In genomic region chr3:186259612-186260383, GRCh38 we compare ENCODE assay signal across 8 cellular contexts.
DNase-seq lines count a peak whose midpoint lies in the region; ATAC-seq and TF ChIP-seq lines count a peak whose summit lies in the region.

No MANE protein-coding gene starts in this region.

- TF ChIP-seq CTCF in Calu3 (IDR thresholded peaks at IDR 0.05; ENCODE audit: unreplicated experiment): peak; percentile 95

- H3K4me1 Mint-ChIP-seq in Calu3 (ENCODE audit: low read depth, unreplicated experiment): peaks cover 27% of the 10 kb centered on the region
- peaks cover 30% of the 10 kb centered on the region for H3K4me1 Mint-ChIP-seq in activated naive CD4-positive, alpha-beta T cell treated with anti-CD3 and anti-CD28 coated beads for 36 hours (ENCODE audit: low read depth)

- CTCF ChIA-PET in Calu3 (lab: Charles Lee): interaction anchor here (0.6 to 2.8 kb wide), 11 partner anchors 8 to 362 kb away, joined by 3 to 39 read pairs (median 3); no protein-coding TSS in a partner anchor
- CTCF ChIA-PET in activated naive CD4-positive, alpha-beta T cell treated with anti-CD3 and anti-CD28 coated beads for 36 hours (lab: Charles Lee): interaction anchor here (0.5 to 5.0 kb wide), 19 partner anchors 12 to 357 kb away, joined by 3 to 96 read pairs (median 3); no protein-coding TSS in a partner anchor

- H3K9me3 Mint-ChIP-seq in Calu3 (ENCODE audit: low read depth, unreplicated experiment): no peaks in the 10 kb centered on the region
- peaks cover 4% of the 10 kb centered on the region for H3K9me3 Mint-ChIP-seq in activated naive CD4-positive, alpha-beta T cell treated with anti-CD3 and anti-CD28 coated beads for 36 hours

- in situ Hi-C loops in KBM-7 (cut with MboI; ENCODE audit: low pct_unique_long_range_greater_than_20kb, low sequenced_read_pairs): loop anchor here (10.0 to 25.0 kb wide), 2 partner anchors 275 to 278 kb away; partner anchors contain the start of gene CRYGS

- peaks cover 53% of the 10 kb centered on the region for H3K27me3 Mint-ChIP-seq in Calu3 (ENCODE audit: unreplicated experiment)
- peaks cover 2% of the 10 kb centered on the region for H3K27me3 Mint-ChIP-seq in activated naive CD4-positive, alpha-beta T cell treated with anti-CD3 and anti-CD28 coated beads for 36 hours (ENCODE audit: low read depth)

- H3K4me3 Mint-ChIP-seq in Calu3 (ENCODE audit: low read depth, unreplicated experiment): no peak overlapping the region
- H3K4me3 Mint-ChIP-seq in activated naive CD4-positive, alpha-beta T cell treated with anti-CD3 and anti-CD28 coated beads for 36 hours: peak overlapping the region; percentile 51

- BruUV-seq in Calu3 (replicated peaks; lab: Mats Ljungman, UMichigan): no TSS peak

- DNase-seq in Calu3 (peak; percentile 93), KBM-7 (peak; percentile 69), SK-N-DZ (ENCODE audit: low spot score) (peak; percentile 49), Right ventricle myocardium inferior (ENCODE audit: missing footprints) (peak; percentile 80), posterior vena cava (ENCODE audit: low spot score) (peak; percentile 91), cerebellar nuclear complex (lab: John Stamatoyannopoulos, UW) (no peak)
- DNase-seq in activated naive CD4-positive, alpha-beta T cell treated with anti-CD3 and anti-CD28 coated beads for 36 hours: peak; percentile 78

- H3K36me3 Mint-ChIP-seq in Calu3 (ENCODE audit: insufficient read depth, unreplicated experiment): no peaks in the 10 kb centered on the region
- H3K36me3 Mint-ChIP-seq in activated naive CD4-positive, alpha-beta T cell treated with anti-CD3 and anti-CD28 coated beads for 36 hours (ENCODE audit: low read depth): no peaks in the 10 kb centered on the region

- no peak overlapping the region for H3K27ac Mint-ChIP-seq in Calu3 (ENCODE audit: unreplicated experiment)
- H3K27ac Mint-ChIP-seq in activated naive CD4-positive, alpha-beta T cell treated with anti-CD3 and anti-CD28 coated beads for 36 hours: peak overlapping the region; percentile 37

- ATAC-seq in GM21367 (IDR thresholded peaks at IDR 0.05; ENCODE audit: unreplicated experiment) (peak; percentile 64), Right ventricle myocardium inferior (peak; percentile 90)

- intact Hi-C loops in Calu3 (cut with micrococcal nuclease; ENCODE audit: unreplicated experiment) (loop anchor here (1.0 to 2.0 kb wide), 2 partner anchors 281 to 561 kb away; no protein-coding TSS in a partner anchor), Right ventricle myocardium inferior (cut with DNase I) (loop anchor here (1.0 kb wide), 1 partner anchor 281 kb away; no protein-coding TSS in a partner anchor), posterior vena cava (cut with DNase I) (loop anchor here (5.0 to 10.0 kb wide), 2 partner anchors 283 to 285 kb away; partner anchors contain the start of gene CRYGS (in 2 of the 2))
- intact Hi-C loops in activated naive CD4-positive, alpha-beta T cell treated with anti-CD3 and anti-CD28 coated beads for 36 hours (cut with micrococcal nuclease): loop anchor here (1.0 to 5.0 kb wide), 10 partner anchors 153 to 563 kb away; partner anchors contain the start of gene TBCCD1

Comparison
In these comparisons a context has a peak if more than half of its experiments do, and no peak if none do; other contexts are left out.
1. DNase-seq: peak in Calu3 (single experiment), KBM-7 (single experiment), SK-N-DZ (single experiment), activated naive CD4-positive, alpha-beta T cell treated with anti-CD3 and anti-CD28 coated beads for 36 hours (single experiment), Right ventricle myocardium inferior (single experiment) and posterior vena cava (single experiment); none in cerebellar nuclear complex (0 of 2).